In genomic region chr19:57276430-57276829, GRCh38 we compare ENCODE assay signal across 25 cellular contexts. TPM values are rescaled to one million over a fixed set of nuclear protein-coding genes. Genes with fewer than 3 reads are reported as not detected.
"Had no signal": no experiment of that assay in that cellular context is flagged by ENCODE, and none has a peak within 500 bp of the region (broad histone marks: within the 10 kb centered on the region; RNA-seq: fewer than 3 reads in every experiment).

No MANE protein-coding gene starts in this region.

- H3K27ac Mint-ChIP-seq: activated CD4-positive, alpha-beta memory T cell treated with anti-CD3 and anti-CD28 coated beads, Interleukin-2, amount 10 ng/mL, durations not matched to agents 7 days and 5 days; activated CD4-positive, alpha-beta T cell treated with anti-CD3 and anti-CD28 coated beads, Interleukin-2, amount 10 ng/mL, durations not matched to agents 7 days and 5 days; activated naive CD4-positive, alpha-beta T cell treated with anti-CD3 and anti-CD28 coated beads for 36 hours; activated naive CD4-positive, alpha-beta T cell treated with anti-CD3 and anti-CD28 coated beads, Interleukin-2, amount 50 U/mL, for 24 hours; activated naive CD8-positive, alpha-beta T cell treated with anti-CD3 and anti-CD28 coated beads for 36 hours; activated naive CD8-positive, alpha-beta T cell treated with anti-CD3 and anti-CD28 coated beads, Interleukin-2, amount 50 U/mL, for 24 hours; activated T-helper 1 cell treated with anti-CD3 and anti-CD28 coated beads, Interleukin-12 subunit alpha, Interleukin-12 subunit beta, Interleukin-2, Interleukin-4 antibody, amounts not matched to agents 30 ng/mL and 10 ng/mL and 1 ng/mL, durations not matched to agents 14 hours and 24 hours and 36 hours; activated T-helper 2 cell treated with anti-CD3 and anti-CD28 coated beads, Interferon-gamma antibody, Interleukin-2, Interleukin-4, amounts not matched to agents 10 μg/mL and 5 μg/mL and 100 μg/mL, durations not matched to agents 14 hours and 24 hours and 36 hours; WTC11 had no signal

- ATAC-seq: activated naive CD8-positive, alpha-beta T cell treated with anti-CD3 and anti-CD28 coated beads, Interleukin-2, amount 50 U/mL, for 24 hours; activated T-cell treated with anti-CD3 and anti-CD28 coated beads, Interleukin-2, amount 50 U/mL, for 4 hours; gastroesophageal sphincter; heart right ventricle; WTC11 had no signal

- H3K4me3 ChIP-seq: esophagus squamous epithelium, gastroesophageal sphincter, heart right ventricle had no signal

- H3K9me3 Mint-ChIP-seq: WTC11 had no signal

- H3K27me3 Mint-ChIP-seq: activated CD4-positive, alpha-beta memory T cell treated with anti-CD3 and anti-CD28 coated beads, Interleukin-2, amount 10 ng/mL, durations not matched to agents 7 days and 5 days; activated CD4-positive, alpha-beta T cell treated with anti-CD3 and anti-CD28 coated beads, Interleukin-2, amount 10 ng/mL, durations not matched to agents 7 days and 5 days; activated naive CD4-positive, alpha-beta T cell treated with anti-CD3 and anti-CD28 coated beads, Interleukin-2, amount 50 U/mL, for 24 hours; activated naive CD8-positive, alpha-beta T cell treated with anti-CD3 and anti-CD28 coated beads for 36 hours; activated naive CD8-positive, alpha-beta T cell treated with anti-CD3 and anti-CD28 coated beads, Interleukin-2, amount 50 U/mL, for 24 hours had no signal

- H3K27ac ChIP-seq: epithelial cell of prostate, esophagus squamous epithelium, gastroesophageal sphincter, heart right ventricle, VCaP had no signal

- DNase-seq: activated CD4-positive, alpha-beta memory T cell treated with anti-CD3 and anti-CD28 coated beads, Interleukin-2, amount 10 ng/mL, durations not matched to agents 7 days and 5 days; activated CD4-positive, alpha-beta T cell treated with anti-CD3 and anti-CD28 coated beads for 1 hour; activated CD4-positive, alpha-beta T cell treated with anti-CD3 and anti-CD28 coated beads for 4 hours; activated CD4-positive, alpha-beta T cell treated with anti-CD3 and anti-CD28 coated beads, Interleukin-2, amount 10 ng/mL, durations not matched to agents 7 days and 5 days; activated CD4-positive, alpha-beta T cell treated with anti-CD3 and anti-CD28 coated beads, Interleukin-2, amount 50 U/mL, for 4 hours; activated CD8-positive, alpha-beta memory T cell treated with anti-CD3 and anti-CD28 coated beads, Interleukin-2, amount 50 U/mL, for 48 hours; activated effector memory CD4-positive, alpha-beta T cell treated with anti-CD3 and anti-CD28 coated beads, Interleukin-2, amount 50 U/mL, for 16 hours; activated naive CD4-positive, alpha-beta T cell treated with anti-CD3 and anti-CD28 coated beads for 36 hours; activated naive CD8-positive, alpha-beta T cell treated with anti-CD3 and anti-CD28 coated beads for 36 hours; activated naive CD8-positive, alpha-beta T cell treated with anti-CD3 and anti-CD28 coated beads, Interleukin-2, amount 50 U/mL, for 24 hours; activated T-cell treated with anti-CD3 and anti-CD28 coated beads, Interleukin-2, amount 50 U/mL, for 4 hours; anterior cingulate cortex; caudate nucleus; effector CD8-positive, alpha-beta T cell; esophagus squamous epithelium; foreskin melanocyte; heart right ventricle; T-helper 2 cell had no signal

- H3K27me3 ChIP-seq: esophagus squamous epithelium, gastroesophageal sphincter, heart right ventricle had no signal

- H3K9me3 ChIP-seq: esophagus squamous epithelium, gastroesophageal sphincter, heart right ventricle had no signal

- H3K4me3 Mint-ChIP-seq: activated CD4-positive, alpha-beta memory T cell treated with anti-CD3 and anti-CD28 coated beads, Interleukin-2, amount 10 ng/mL, durations not matched to agents 7 days and 5 days; activated CD4-positive, alpha-beta T cell treated with anti-CD3 and anti-CD28 coated beads, Interleukin-2, amount 10 ng/mL, durations not matched to agents 7 days and 5 days; activated naive CD4-positive, alpha-beta T cell treated with anti-CD3 and anti-CD28 coated beads for 36 hours; activated naive CD4-positive, alpha-beta T cell treated with anti-CD3 and anti-CD28 coated beads, Interleukin-2, amount 50 U/mL, for 24 hours; activated naive CD8-positive, alpha-beta T cell treated with anti-CD3 and anti-CD28 coated beads for 36 hours; activated naive CD8-positive, alpha-beta T cell treated with anti-CD3 and anti-CD28 coated beads, Interleukin-2, amount 50 U/mL, for 24 hours; activated T-cell treated with anti-CD3 and anti-CD28 coated beads, Interleukin-2, amount 50 U/mL, for 4 hours; activated T-helper 1 cell treated with anti-CD3 and anti-CD28 coated beads, Interleukin-12 subunit alpha, Interleukin-12 subunit beta, Interleukin-2, Interleukin-4 antibody, amounts not matched to agents 30 ng/mL and 10 ng/mL and 1 ng/mL, durations not matched to agents 14 hours and 24 hours and 36 hours; WTC11 had no signal

- H3K36me3 Mint-ChIP-seq: WTC11 had no signal

RNA-seq across cellular contexts. Expression of gene AURKC, which starts 45.6 kb away (rescaled TPM):
- total RNA-seq: activated T-helper 2 cell treated with anti-CD3 and anti-CD28 coated beads, Interferon-gamma antibody, Interleukin-2, Interleukin-4, amounts not matched to agents 10 μg/mL and 5 μg/mL and 100 μg/mL, durations not matched to agents 14 hours and 24 hours and 36 hours had no signal
